1 cellular context compared by ENCODE assay signal in genomic region chr11:130421199-130421585, GRCh38.
TF ChIP-seq lines count a peak whose summit lies in the region.

No MANE protein-coding gene starts in this region.

TF ChIP-seq in HepG2, 621 proteins besides CTCF, POLR2A, EP300 and RAD21:
- TF ChIP-seq ZZZ3 (CRISPR knock-in tag; IDR thresholded peaks at IDR 0.05; ENCODE audit: borderline replicate concordance): no peak
- no peak for TF ChIP-seq ZNF207 (IDR thresholded peaks at IDR 0.05; ENCODE audit: borderline replicate concordance)
- no peak for TF ChIP-seq ZNF280D (CRISPR knock-in tag; IDR thresholded peaks at IDR 0.05)
- no peak for TF ChIP-seq HOXA7 (CRISPR knock-in tag; IDR thresholded peaks at IDR 0.05)
TF ChIP-seq in HepG2: peak in this region for 0.
